Comparison of ENCODE assay signal across 1 cellular context in the genomic region with DNA sequence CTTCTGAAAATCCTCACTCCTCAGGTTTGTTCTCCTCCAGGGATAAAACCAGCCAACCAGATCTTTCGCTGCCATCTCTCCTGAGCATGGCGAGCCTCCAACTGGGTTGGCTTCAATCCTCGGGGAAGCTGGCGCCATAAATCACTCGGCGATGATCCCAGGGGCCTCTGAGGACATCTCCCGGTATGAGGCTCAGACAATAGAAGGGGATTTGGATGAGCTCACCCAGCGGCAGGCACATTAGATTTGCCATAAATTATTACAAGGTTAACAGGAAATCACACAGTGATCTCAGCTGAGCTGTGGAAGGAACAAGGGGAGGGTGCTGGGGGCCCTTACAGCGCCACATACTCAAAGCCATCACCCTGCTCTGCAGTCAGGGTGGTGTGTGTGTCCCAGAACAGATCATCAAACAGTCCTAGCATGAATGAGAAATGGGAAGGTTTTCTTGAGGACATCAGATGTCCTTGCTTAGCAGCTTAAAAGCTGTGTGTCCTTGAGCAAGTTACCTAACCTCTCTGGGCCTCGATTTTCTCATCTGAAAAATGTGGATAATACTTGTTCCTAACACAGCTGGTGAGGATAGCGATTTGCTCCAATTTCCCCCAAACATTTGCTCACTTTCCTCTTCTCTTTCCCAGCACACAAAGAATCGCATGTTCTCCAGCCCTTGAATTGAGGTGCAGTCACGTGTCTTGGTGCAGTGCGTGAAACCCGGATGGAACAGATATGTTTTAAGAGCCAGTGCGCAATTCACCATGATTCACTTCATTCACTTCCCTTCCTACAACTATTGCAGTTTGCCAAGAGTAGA.
TF ChIP-seq lines count a peak whose summit lies in the region.

No MANE protein-coding gene starts in this region.

TF ChIP-seq in SK-N-SH treated with all-trans-retinoic acid at 6 μM for 48 hours, 23 proteins besides CTCF, POLR2A, EP300 and RAD21 (continued from another document):
- TF ChIP-seq, protein P1, sequence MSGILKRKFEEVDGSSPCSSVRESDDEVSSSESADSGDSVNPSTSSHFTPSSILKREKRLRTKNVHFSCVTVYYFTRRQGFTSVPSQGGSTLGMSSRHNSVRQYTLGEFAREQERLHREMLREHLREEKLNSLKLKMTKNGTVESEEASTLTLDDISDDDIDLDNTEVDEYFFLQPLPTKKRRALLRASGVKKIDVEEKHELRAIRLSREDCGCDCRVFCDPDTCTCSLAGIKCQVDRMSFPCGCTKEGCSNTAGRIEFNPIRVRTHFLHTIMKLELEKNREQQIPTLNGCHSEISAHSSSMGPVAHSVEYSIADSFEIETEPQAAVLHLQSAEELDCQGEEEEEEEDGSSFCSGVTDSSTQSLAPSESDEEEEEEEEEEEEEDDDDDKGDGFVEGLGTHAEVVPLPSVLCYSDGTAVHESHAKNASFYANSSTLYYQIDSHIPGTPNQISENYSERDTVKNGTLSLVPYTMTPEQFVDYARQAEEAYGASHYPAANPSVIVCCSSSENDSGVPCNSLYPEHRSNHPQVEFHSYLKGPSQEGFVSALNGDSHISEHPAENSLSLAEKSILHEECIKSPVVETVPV (CRISPR knock-in tag; IDR thresholded peaks at IDR 0.05): 0 out of 2 replicates have a peak, but pooled peaks have one; percentile 1
- TF ChIP-seq, protein P2, sequence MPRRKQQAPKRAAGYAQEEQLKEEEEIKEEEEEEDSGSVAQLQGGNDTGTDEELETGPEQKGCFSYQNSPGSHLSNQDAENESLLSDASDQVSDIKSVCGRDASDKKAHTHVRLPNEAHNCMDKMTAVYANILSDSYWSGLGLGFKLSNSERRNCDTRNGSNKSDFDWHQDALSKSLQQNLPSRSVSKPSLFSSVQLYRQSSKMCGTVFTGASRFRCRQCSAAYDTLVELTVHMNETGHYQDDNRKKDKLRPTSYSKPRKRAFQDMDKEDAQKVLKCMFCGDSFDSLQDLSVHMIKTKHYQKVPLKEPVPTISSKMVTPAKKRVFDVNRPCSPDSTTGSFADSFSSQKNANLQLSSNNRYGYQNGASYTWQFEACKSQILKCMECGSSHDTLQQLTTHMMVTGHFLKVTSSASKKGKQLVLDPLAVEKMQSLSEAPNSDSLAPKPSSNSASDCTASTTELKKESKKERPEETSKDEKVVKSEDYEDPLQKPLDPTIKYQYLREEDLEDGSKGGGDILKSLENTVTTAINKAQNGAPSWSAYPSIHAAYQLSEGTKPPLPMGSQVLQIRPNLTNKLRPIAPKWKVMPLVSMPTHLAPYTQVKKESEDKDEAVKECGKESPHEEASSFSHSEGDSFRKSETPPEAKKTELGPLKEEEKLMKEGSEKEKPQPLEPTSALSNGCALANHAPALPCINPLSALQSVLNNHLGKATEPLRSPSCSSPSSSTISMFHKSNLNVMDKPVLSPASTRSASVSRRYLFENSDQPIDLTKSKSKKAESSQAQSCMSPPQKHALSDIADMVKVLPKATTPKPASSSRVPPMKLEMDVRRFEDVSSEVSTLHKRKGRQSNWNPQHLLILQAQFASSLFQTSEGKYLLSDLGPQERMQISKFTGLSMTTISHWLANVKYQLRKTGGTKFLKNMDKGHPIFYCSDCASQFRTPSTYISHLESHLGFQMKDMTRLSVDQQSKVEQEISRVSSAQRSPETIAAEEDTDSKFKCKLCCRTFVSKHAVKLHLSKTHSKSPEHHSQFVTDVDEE (CRISPR knock-in tag; IDR thresholded peaks at IDR 0.05): 0 out of 2 replicates have a peak, but pooled peaks have one; percentile 53
- no peak for TF ChIP-seq ZNF565 (CRISPR knock-in tag; conservative IDR thresholded peaks at IDR 0.05; ENCODE audit: low read depth)
- TF ChIP-seq, protein P3, sequence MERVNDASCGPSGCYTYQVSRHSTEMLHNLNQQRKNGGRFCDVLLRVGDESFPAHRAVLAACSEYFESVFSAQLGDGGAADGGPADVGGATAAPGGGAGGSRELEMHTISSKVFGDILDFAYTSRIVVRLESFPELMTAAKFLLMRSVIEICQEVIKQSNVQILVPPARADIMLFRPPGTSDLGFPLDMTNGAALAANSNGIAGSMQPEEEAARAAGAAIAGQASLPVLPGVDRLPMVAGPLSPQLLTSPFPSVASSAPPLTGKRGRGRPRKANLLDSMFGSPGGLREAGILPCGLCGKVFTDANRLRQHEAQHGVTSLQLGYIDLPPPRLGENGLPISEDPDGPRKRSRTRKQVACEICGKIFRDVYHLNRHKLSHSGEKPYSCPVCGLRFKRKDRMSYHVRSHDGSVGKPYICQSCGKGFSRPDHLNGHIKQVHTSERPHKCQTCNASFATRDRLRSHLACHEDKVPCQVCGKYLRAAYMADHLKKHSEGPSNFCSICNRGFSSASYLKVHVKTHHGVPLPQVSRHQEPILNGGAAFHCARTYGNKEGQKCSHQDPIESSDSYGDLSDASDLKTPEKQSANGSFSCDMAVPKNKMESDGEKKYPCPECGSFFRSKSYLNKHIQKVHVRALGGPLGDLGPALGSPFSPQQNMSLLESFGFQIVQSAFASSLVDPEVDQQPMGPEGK (CRISPR knock-in tag; IDR thresholded peaks at IDR 0.05; ENCODE audit: borderline replicate concordance): peak; percentile 96
- TF ChIP-seq, protein P4, sequence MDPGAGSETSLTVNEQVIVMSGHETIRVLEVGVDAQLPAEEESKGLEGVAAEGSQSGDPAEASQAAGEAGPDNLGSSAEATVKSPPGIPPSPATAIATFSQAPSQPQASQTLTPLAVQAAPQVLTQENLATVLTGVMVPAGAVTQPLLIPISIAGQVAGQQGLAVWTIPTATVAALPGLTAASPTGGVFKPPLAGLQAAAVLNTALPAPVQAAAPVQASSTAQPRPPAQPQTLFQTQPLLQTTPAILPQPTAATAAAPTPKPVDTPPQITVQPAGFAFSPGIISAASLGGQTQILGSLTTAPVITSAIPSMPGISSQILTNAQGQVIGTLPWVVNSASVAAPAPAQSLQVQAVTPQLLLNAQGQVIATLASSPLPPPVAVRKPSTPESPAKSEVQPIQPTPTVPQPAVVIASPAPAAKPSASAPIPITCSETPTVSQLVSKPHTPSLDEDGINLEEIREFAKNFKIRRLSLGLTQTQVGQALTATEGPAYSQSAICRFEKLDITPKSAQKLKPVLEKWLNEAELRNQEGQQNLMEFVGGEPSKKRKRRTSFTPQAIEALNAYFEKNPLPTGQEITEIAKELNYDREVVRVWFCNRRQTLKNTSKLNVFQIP (CRISPR knock-in tag; IDR thresholded peaks at IDR 0.05; ENCODE audit: borderline replicate concordance, low read depth): no peak
- TF ChIP-seq ZC3H10 (CRISPR knock-in tag; IDR thresholded peaks at IDR 0.05): no peak
- no peak for TF ChIP-seq RARB (CRISPR knock-in tag; IDR thresholded peaks at IDR 0.05)
- TF ChIP-seq GLIS3 (CRISPR knock-in tag; IDR thresholded peaks at IDR 0.05): no peak
- 0 out of 2 replicates have a peak, but pooled peaks have one; percentile 20 for TF ChIP-seq BACH2 (CRISPR knock-in tag; IDR thresholded peaks at IDR 0.05; ENCODE audit: borderline replicate concordance)
- peak; percentile 98 for TF ChIP-seq ZNF70 (CRISPR knock-in tag; IDR thresholded peaks at IDR 0.05)
